In genomic region chr2:140586379-140586778, GRCh38 we compare ENCODE assay signal across 8 cellular contexts.
A peak's percentile ranks its signal among the peaks of the same experiment; 100 is the strongest.
DNase-seq lines count a peak whose midpoint lies in the region; ATAC-seq and TF ChIP-seq lines count a peak whose summit lies in the region.

No MANE protein-coding gene starts in this region.

- ATAC-seq in GM18909 (IDR thresholded peaks at IDR 0.05; ENCODE audit: poor library complexity, unreplicated experiment) (peak; percentile 97), HG03095 (IDR thresholded peaks at IDR 0.05; ENCODE audit: unreplicated experiment) (peak; percentile 96), PC-3 (peak; percentile 88)

- CTCF ChIA-PET in PC-3 (lab: Charles Lee) = no interaction called here

- intact Hi-C loops in PC-3 (cut with micrococcal nuclease) = no loop called here

- POLR2A ChIA-PET in PC-3 (lab: Charles Lee; ENCODE audit: unreplicated experiment) = no interaction called here

- no peak overlapping the region for H3K4me2 ChIP-seq in PC-3 (ENCODE audit: low read length)

- H3K4me3 ChIP-seq in PC-3 (ENCODE audit: low read length) = no peak overlapping the region

- no peaks in the 10 kb centered on the region for H3K36me3 ChIP-seq in PC-3 (ENCODE audit: low read depth, low read length)

- no peak overlapping the region for H3K27ac ChIP-seq in PC-3 (ENCODE audit: low read length)

- H3K27me3 ChIP-seq in PC-3 (ENCODE audit: low read length) = no peaks in the 10 kb centered on the region

- peaks cover 11% of the 10 kb centered on the region; the same call in 1 of the 2 replicates for H3K4me1 ChIP-seq in PC-3 (ENCODE audit: insufficient read depth, low read length)

- no peak overlapping the region; the same call in 1 of the 2 replicates for H2AFZ ChIP-seq in PC-3 (ENCODE audit: low read length)

- no peak overlapping the region for H3K9ac ChIP-seq in PC-3 (ENCODE audit: low read length)

- H3K79me2 ChIP-seq in PC-3 (ENCODE audit: low read length) = no peaks in the 10 kb centered on the region

- H3F3A ChIP-seq in PC-3 (ENCODE audit: low read length, unreplicated experiment) = no peaks in the 10 kb centered on the region

- peak; percentile 82 for TF ChIP-seq CTCF in PC-3 (conservative IDR thresholded peaks at IDR 0.05; ENCODE audit: low read depth, low read length)

- no TSS peak for BruUV-seq in PC-3 (replicated peaks; lab: Mats Ljungman, UMichigan)

- H3K9me2 ChIP-seq in PC-3 (replicated peaks; ENCODE audit: low read length) = no peaks in the 10 kb centered on the region

- no peaks in the 10 kb centered on the region for H3K9me3 ChIP-seq in PC-3 (ENCODE audit: low read length)

- peak; percentile 34 for DNase-seq in AG08395 (ENCODE audit: low spot score)
- peak; percentile 73 for DNase-seq in PC-3
- DNase-seq in iPS DF 4.7 (ENCODE audit: extremely low read depth, low spot score) = peak; percentile 53
- DNase-seq in superior temporal gyrus (ENCODE audit: extremely low spot score) = no peak
- no peak for DNase-seq in NCI-H1105 (lab: John Stamatoyannopoulos, UW)
- no peak for DNase-seq in activated CD4-positive, CD25-positive, alpha-beta regulatory T cell treated with anti-CD3 and anti-CD28 coated beads, Interleukin-2, amount 50 U/mL, for 72 hours

- H4K20me1 ChIP-seq in PC-3 (ENCODE audit: low read length) = no peaks in the 10 kb centered on the region

Comparison
In these comparisons a context has a peak if more than half of its experiments do, and no peak if none do; other contexts are left out.
1. DNase-seq: peak in AG08395 (single experiment), PC-3 (single experiment) and iPS DF 4.7 (single experiment); none in superior temporal gyrus (single experiment), NCI-H1105 (single experiment) and activated CD4-positive, CD25-positive, alpha-beta regulatory T cell treated with anti-CD3 and anti-CD28 coated beads, Interleukin-2, amount 50 U/mL, for 72 hours (single experiment).
2. Peak in every context shown above with its lines, with median percentiles within 50 percentile points of each other: ATAC-seq.